In genomic region chr17:29844339-29845048, GRCh38 we compare ENCODE assay signal across 14 cellular contexts.
DNase-seq lines count a peak whose midpoint lies in the region; ATAC-seq and TF ChIP-seq lines count a peak whose summit lies in the region.
"Had no signal": no experiment of that assay in that cellular context is flagged by ENCODE, and none has a peak within 500 bp of the region (broad histone marks: within the 10 kb centered on the region; RNA-seq: fewer than 3 reads in every experiment).

No MANE protein-coding gene starts in this region.

- DNase-seq in Caki2 (ENCODE audit: low read depth), result peak; percentile 14
- peak; percentile 49 to 68 for DNase-seq in HAP-1 (ENCODE audit: low spot score in 2 of 2)
- DNase-seq in glutamatergic neuron, result peak; percentile 57
- no peak for DNase-seq in NCI-H2081 (lab: John Stamatoyannopoulos, UW)
- DNase-seq in GM10248 (ENCODE audit: extremely low spot score), result no peak
- DNase-seq in activated T-helper 2 cell treated with anti-CD3 and anti-CD28 coated beads, Interferon-gamma antibody, Interleukin-2, Interleukin-4, amounts not matched to agents 10 μg/mL and 5 μg/mL and 100 μg/mL, durations not matched to agents 14 hours and 24 hours and 36 hours (ENCODE audit: low spot score), result no peak
- DNase-seq: activated gamma-delta T cell; naive thymus-derived CD8-positive, alpha-beta T cell; NCI-H146; T-helper 2 cell had no signal

- no peaks in the 10 kb centered on the region for H3K27me3 ChIP-seq in HAP-1 (ENCODE audit: low read depth)
- H3K27me3 ChIP-seq: BLaER1 treated with 17β-estradiol and CSF1 and Interleukin-3, amounts not matched to agents 10 nM and 100 nM had no signal

- CTCF ChIA-PET in GM10248 (lab: Yijun Ruan, JAX), result interaction anchor here (0.7 to 1.9 kb wide), 4 partner anchors 9 to 87 kb away, joined by 3 to 6 read pairs (median 4); no protein-coding TSS in a partner anchor

- H3K36me3 Mint-ChIP-seq in glutamatergic neuron (ENCODE audit: unreplicated experiment), result no peaks in the 10 kb centered on the region
- H3K36me3 Mint-ChIP-seq in activated T-helper 2 cell treated with anti-CD3 and anti-CD28 coated beads, Interferon-gamma antibody, Interleukin-2, Interleukin-4, amounts not matched to agents 10 μg/mL and 5 μg/mL and 100 μg/mL, durations not matched to agents 14 hours and 24 hours and 36 hours (ENCODE audit: low read depth), result no peaks in the 10 kb centered on the region

- H3K4me1 ChIP-seq in HAP-1, result peaks cover 21% of the 10 kb centered on the region

- TF ChIP-seq CTCF in glutamatergic neuron (IDR thresholded peaks at IDR 0.05; ENCODE audit: partially characterized antibody, unreplicated experiment), result no peak
- TF ChIP-seq CTCF in GM10248 (IDR thresholded peaks at IDR 0.05; ENCODE audit: control extremely low read depth, extremely low read depth, low read depth, missing control alignments), result no peak

- H3K9me3 ChIP-seq in HAP-1, result no peaks in the 10 kb centered on the region

- POLR2A ChIA-PET in GM10248 (lab: Yijun Ruan, JAX), result no interaction called here

- no peak overlapping the region for H3K4me3 ChIP-seq in HAP-1
- H3K4me3 ChIP-seq: BLaER1 treated with 17β-estradiol and CSF1 and Interleukin-3, amounts not matched to agents 10 nM and 100 nM had no signal

- H3K9me3 Mint-ChIP-seq in glutamatergic neuron (ENCODE audit: unreplicated experiment), result no peaks in the 10 kb centered on the region
- H3K9me3 Mint-ChIP-seq in activated T-helper 2 cell treated with anti-CD3 and anti-CD28 coated beads, Interferon-gamma antibody, Interleukin-2, Interleukin-4, amounts not matched to agents 10 μg/mL and 5 μg/mL and 100 μg/mL, durations not matched to agents 14 hours and 24 hours and 36 hours, result no peaks in the 10 kb centered on the region
- H3K9me3 Mint-ChIP-seq: central memory CD8-positive, alpha-beta T cell; naive thymus-derived CD8-positive, alpha-beta T cell had no signal

- in situ Hi-C loops in Caki2 (cut with HindIII; ENCODE audit: low pct_unique_long_range_greater_than_20kb, low sequenced_read_pairs) (no loop called here), HAP-1 (cut with MboI; ENCODE audit: low sequenced_read_pairs) (no loop called here)

- H3K4me3 Mint-ChIP-seq in glutamatergic neuron (ENCODE audit: unreplicated experiment), result peak overlapping the region; percentile 81
- no peak overlapping the region for H3K4me3 Mint-ChIP-seq in activated T-helper 2 cell treated with anti-CD3 and anti-CD28 coated beads, Interferon-gamma antibody, Interleukin-2, Interleukin-4, amounts not matched to agents 10 μg/mL and 5 μg/mL and 100 μg/mL, durations not matched to agents 14 hours and 24 hours and 36 hours (ENCODE audit: low read depth)
- H3K4me3 Mint-ChIP-seq: central memory CD8-positive, alpha-beta T cell; naive thymus-derived CD8-positive, alpha-beta T cell had no signal

- H3K36me3 ChIP-seq in HAP-1 (replicated peaks), result no peaks in the 10 kb centered on the region; the same call in 1 of the 2 replicates

- H3K27me3 Mint-ChIP-seq in glutamatergic neuron (ENCODE audit: unreplicated experiment), result peaks cover 3% of the 10 kb centered on the region
- no peaks in the 10 kb centered on the region for H3K27me3 Mint-ChIP-seq in activated T-helper 2 cell treated with anti-CD3 and anti-CD28 coated beads, Interferon-gamma antibody, Interleukin-2, Interleukin-4, amounts not matched to agents 10 μg/mL and 5 μg/mL and 100 μg/mL, durations not matched to agents 14 hours and 24 hours and 36 hours (ENCODE audit: low read depth)
- H3K27me3 Mint-ChIP-seq: central memory CD8-positive, alpha-beta T cell; naive thymus-derived CD8-positive, alpha-beta T cell had no signal

- intact Hi-C loops in activated T-helper 2 cell treated with anti-CD3 and anti-CD28 coated beads, Interferon-gamma antibody, Interleukin-2, Interleukin-4, amounts not matched to agents 10 μg/mL and 5 μg/mL and 100 μg/mL, durations not matched to agents 14 hours and 24 hours and 36 hours (cut with micrococcal nuclease), result no loop called here

- peaks cover 26% of the 10 kb centered on the region for H3K4me1 Mint-ChIP-seq in glutamatergic neuron (ENCODE audit: low read depth, unreplicated experiment)
- no peaks in the 10 kb centered on the region for H3K4me1 Mint-ChIP-seq in activated T-helper 2 cell treated with anti-CD3 and anti-CD28 coated beads, Interferon-gamma antibody, Interleukin-2, Interleukin-4, amounts not matched to agents 10 μg/mL and 5 μg/mL and 100 μg/mL, durations not matched to agents 14 hours and 24 hours and 36 hours (ENCODE audit: low read depth)
- H3K4me1 Mint-ChIP-seq: central memory CD8-positive, alpha-beta T cell had no signal

- ATAC-seq in SK-N-SH treated with all-trans-retinoic acid at 6 μM for 48 hours (no peak; the same call in 2 of the 3 replicates), GM19324 (IDR thresholded peaks at IDR 0.05; ENCODE audit: low FRiP score, unreplicated experiment) (no peak)
- ATAC-seq: naive thymus-derived CD8-positive, alpha-beta T cell had no signal

- H3K27ac Mint-ChIP-seq in glutamatergic neuron (ENCODE audit: unreplicated experiment), result peak overlapping the region; percentile 40
- H3K27ac Mint-ChIP-seq in activated T-helper 2 cell treated with anti-CD3 and anti-CD28 coated beads, Interferon-gamma antibody, Interleukin-2, Interleukin-4, amounts not matched to agents 10 μg/mL and 5 μg/mL and 100 μg/mL, durations not matched to agents 14 hours and 24 hours and 36 hours, result no peak overlapping the region

TF ChIP-seq in SK-N-SH treated with all-trans-retinoic acid at 6 μM for 48 hours, 23 proteins besides CTCF, POLR2A, EP300 and RAD21:
- TF ChIP-seq ZFP30 (CRISPR knock-in tag; IDR thresholded peaks at IDR 0.05), result 0 out of 2 replicates have a peak, but pooled peaks have one; percentile 33
- TF ChIP-seq, protein P1, sequence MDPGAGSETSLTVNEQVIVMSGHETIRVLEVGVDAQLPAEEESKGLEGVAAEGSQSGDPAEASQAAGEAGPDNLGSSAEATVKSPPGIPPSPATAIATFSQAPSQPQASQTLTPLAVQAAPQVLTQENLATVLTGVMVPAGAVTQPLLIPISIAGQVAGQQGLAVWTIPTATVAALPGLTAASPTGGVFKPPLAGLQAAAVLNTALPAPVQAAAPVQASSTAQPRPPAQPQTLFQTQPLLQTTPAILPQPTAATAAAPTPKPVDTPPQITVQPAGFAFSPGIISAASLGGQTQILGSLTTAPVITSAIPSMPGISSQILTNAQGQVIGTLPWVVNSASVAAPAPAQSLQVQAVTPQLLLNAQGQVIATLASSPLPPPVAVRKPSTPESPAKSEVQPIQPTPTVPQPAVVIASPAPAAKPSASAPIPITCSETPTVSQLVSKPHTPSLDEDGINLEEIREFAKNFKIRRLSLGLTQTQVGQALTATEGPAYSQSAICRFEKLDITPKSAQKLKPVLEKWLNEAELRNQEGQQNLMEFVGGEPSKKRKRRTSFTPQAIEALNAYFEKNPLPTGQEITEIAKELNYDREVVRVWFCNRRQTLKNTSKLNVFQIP (CRISPR knock-in tag; IDR thresholded peaks at IDR 0.05; ENCODE audit: borderline replicate concordance, low read depth), result no peak

Comparison
In these comparisons a context has a peak if more than half of its experiments do, and no peak if none do; other contexts are left out.
1. DNase-seq: peak in Caki2 (single experiment), HAP-1 (2 of 2) and glutamatergic neuron (single experiment); none in NCI-H2081 (0 of 2), GM10248 (single experiment) and activated T-helper 2 cell treated with anti-CD3 and anti-CD28 coated beads, Interferon-gamma antibody, Interleukin-2, Interleukin-4, amounts not matched to agents 10 μg/mL and 5 μg/mL and 100 μg/mL, durations not matched to agents 14 hours and 24 hours and 36 hours (single experiment).